Comparison of ENCODE assay signal across 12 cellular contexts in the genomic region with DNA sequence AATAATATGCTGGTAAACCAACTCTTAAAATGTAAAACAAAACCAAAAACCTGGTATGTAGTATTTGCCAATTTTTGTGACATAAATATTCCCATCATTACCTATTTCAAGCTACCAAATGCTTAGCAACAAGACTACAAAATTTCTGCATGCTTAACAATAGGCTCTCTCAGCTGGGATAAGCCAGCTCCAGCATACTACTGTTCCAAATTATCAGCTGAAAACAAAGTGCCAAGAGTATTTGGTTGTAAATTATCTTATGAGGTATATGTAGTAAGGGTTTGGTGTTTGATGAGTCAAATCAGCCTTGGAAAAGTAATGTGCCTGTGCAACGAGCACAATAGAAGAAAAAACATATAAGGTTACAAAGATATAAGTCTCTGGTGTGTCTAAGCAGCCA.
DNase-seq lines count a peak whose midpoint lies in the region; ATAC-seq and TF ChIP-seq lines count a peak whose summit lies in the region.
"Had no signal": no experiment of that assay in that cellular context is flagged by ENCODE, and none has a peak within 500 bp of the region (broad histone marks: within the 10 kb centered on the region; RNA-seq: fewer than 3 reads in every experiment).

No MANE protein-coding gene starts in this region.

- H2BK120ac ChIP-seq in IMR-90 (ENCODE audit: low read depth, low read length): peak overlapping the region; percentile 7; the same call in 1 of the 2 replicates

- no CpG with 5 or more reads among the region's 1 CpG for WGBS in IMR-90 (ENCODE audit: extremely low coverage in 2 of 2, insufficient read length in 1 of 2), 2 experiments
- WGBS in stomach, 5 donors: 33 to 56% (median 37%) methylated on average over 1 of the region's 1 CpG

- dilution Hi-C loops in IMR-90 (cut with HindIII; ENCODE audit: low sequenced_read_pairs, unreplicated experiment): no loop called here

- TF ChIP-seq CTCF in IMR-90 (conservative IDR thresholded peaks at IDR 0.05; ENCODE audit: low read depth, low read length) (no peak), fibroblast of the aortic adventitia (IDR thresholded peaks at IDR 0.05; ENCODE audit: insufficient read depth, low read length) (no peak), stomach (IDR thresholded peaks at IDR 0.05) (no peak)

- H2AK9ac ChIP-seq in IMR-90 (replicated peaks; ENCODE audit: low read depth, low read length, poor library complexity): no peak overlapping the region

- intact Hi-C loops in IMR-90 (cut with micrococcal nuclease): no loop called here
- intact Hi-C loops in stomach (cut with DNase I; ENCODE audit: low total_unique reads): no loop called here

- no peak overlapping the region for H4K8ac ChIP-seq in IMR-90 (ENCODE audit: low read depth in 2 of 2, low read length in 2 of 2)

- no TSS peak for BruUV-seq in IMR-90 (replicated peaks; lab: Mats Ljungman, UMichigan)

- no peak overlapping the region; the same call in 1 of the 2 replicates for H4K5ac ChIP-seq in IMR-90 (ENCODE audit: low read depth, low read length)

- no peak overlapping the region for H3K14ac ChIP-seq in IMR-90 (replicated peaks; ENCODE audit: low read depth, low read length)

- H4K91ac ChIP-seq in IMR-90 (ENCODE audit: insufficient read depth, low read depth, low read length): no peak overlapping the region

- no peak overlapping the region for H2AK5ac ChIP-seq in IMR-90 (ENCODE audit: low read depth, low read length)

- CTCF ChIA-PET in IMR-90 (lab: Yijun Ruan, JAX): interaction anchor here (1.6 kb wide), 1 partner anchor 209 kb away, joined by 3 read pairs; no protein-coding TSS in a partner anchor

- H3K4me3 ChIP-seq in IMR-90 (ENCODE audit: insufficient read depth, low read depth, low read length) (no peak overlapping the region), fibroblast of the aortic adventitia (ENCODE audit: low read depth, low read length) (no peak overlapping the region), stomach (no peak overlapping the region)
- H3K4me3 ChIP-seq: BLaER1 treated with 17β-estradiol and CSF1 and Interleukin-3, amounts not matched to agents 10 nM and 100 nM had no signal

- H4K20me1 ChIP-seq in IMR-90 (ENCODE audit: insufficient read depth, low read length): no peaks in the 10 kb centered on the region
- H4K20me1 ChIP-seq: BLaER1 treated with 17β-estradiol and CSF1 and Interleukin-3, amounts not matched to agents 10 nM and 100 nM had no signal

- no peak overlapping the region for H3K56ac ChIP-seq in IMR-90 (ENCODE audit: extremely low read depth, insufficient read depth, low read length)

- TF ChIP-seq EP300 in stomach (IDR thresholded peaks at IDR 0.05): no peak

- ATAC-seq in IMR-90 (ENCODE audit: low read depth) (no peak), HG03571 (IDR thresholded peaks at IDR 0.05; ENCODE audit: unreplicated experiment) (no peak)
- ATAC-seq: HCT116 had no signal

- no peak overlapping the region for H3K23ac ChIP-seq in IMR-90 (ENCODE audit: low read depth, low read length)

- no peak overlapping the region for H3K9ac ChIP-seq in IMR-90 (ENCODE audit: low read depth, low read length)
- H3K9ac ChIP-seq: BLaER1 treated with 17β-estradiol and CSF1 and Interleukin-3, amounts not matched to agents 10 nM and 100 nM had no signal

- H2BK15ac ChIP-seq in IMR-90 (ENCODE audit: low read depth, low read length): no peak overlapping the region

- H3K9me3 ChIP-seq in IMR-90 (ENCODE audit: control insufficient read depth, insufficient read depth, low read length) (no peaks in the 10 kb centered on the region; the same call in 1 of the 2 replicates), stomach (no peaks in the 10 kb centered on the region)
- H3K9me3 ChIP-seq: BLaER1 treated with 17β-estradiol and CSF1 and Interleukin-3, amounts not matched to agents 10 nM and 100 nM had no signal

- no peak for TF ChIP-seq POLR2A in IMR-90 (IDR thresholded peaks at IDR 0.05; ENCODE audit: low read depth, low read length)
- no peak for TF ChIP-seq POLR2A in stomach (IDR thresholded peaks at IDR 0.05)

- no peaks in the 10 kb centered on the region for H3K4me1 ChIP-seq in IMR-90 (ENCODE audit: control insufficient read depth, insufficient read depth, low read length)
- H3K4me1 ChIP-seq in stomach: no peaks in the 10 kb centered on the region
- H3K4me1 ChIP-seq: BLaER1 treated with 17β-estradiol and CSF1 and Interleukin-3, amounts not matched to agents 10 nM and 100 nM had no signal

- no peak overlapping the region for H3K4ac ChIP-seq in IMR-90 (ENCODE audit: low read depth, low read length)

- H3K36me3 ChIP-seq in IMR-90 (ENCODE audit: control insufficient read depth, insufficient read depth, low read length) (no peaks in the 10 kb centered on the region), stomach (no peaks in the 10 kb centered on the region)
- H3K36me3 ChIP-seq: BLaER1 treated with 17β-estradiol and CSF1 and Interleukin-3, amounts not matched to agents 10 nM and 100 nM had no signal

- POLR2A ChIA-PET in IMR-90 (lab: Charles Lee; ENCODE audit: unreplicated experiment): no interaction called here

- in situ Hi-C loops in IMR-90 (cut with MboI; ENCODE audit: low sequenced_read_pairs): no loop called here

- H3K27ac ChIP-seq in IMR-90 (ENCODE audit: insufficient read depth, low read length) (no peak overlapping the region), stomach (no peak overlapping the region)
- H3K27ac ChIP-seq: BLaER1 treated with 17β-estradiol and CSF1 and Interleukin-3, amounts not matched to agents 10 nM and 100 nM had no signal

- H3K9me1 ChIP-seq in IMR-90 (ENCODE audit: insufficient read depth, low read length): no peaks in the 10 kb centered on the region

- TF ChIP-seq RAD21 in IMR-90 (IDR thresholded peaks at IDR 0.05; ENCODE audit: low read length): no peak

- H2BK5ac ChIP-seq in IMR-90 (ENCODE audit: low read depth, low read length, poor library complexity, severe bottlenecking): no peak overlapping the region

- peak overlapping the region; percentile 50; the same call in 1 of the 2 replicates for H3K18ac ChIP-seq in IMR-90 (ENCODE audit: low read depth, low read length)

- H3K79me1 ChIP-seq in IMR-90 (ENCODE audit: low read depth in 1 of 2, low read length in 2 of 2): no peaks in the 10 kb centered on the region

- no peak overlapping the region for H2AFZ ChIP-seq in IMR-90 (replicated peaks; ENCODE audit: low read length, poor library complexity)

- H3K4me2 ChIP-seq in IMR-90 (ENCODE audit: low read depth, low read length): no peak overlapping the region
- H3K4me2 ChIP-seq: BLaER1 treated with 17β-estradiol and CSF1 and Interleukin-3, amounts not matched to agents 10 nM and 100 nM had no signal

- no peaks in the 10 kb centered on the region for H3K27me3 ChIP-seq in IMR-90 (ENCODE audit: control insufficient read depth, insufficient read depth, low read length)
- H3K27me3 ChIP-seq in stomach: no peaks in the 10 kb centered on the region
- H3K27me3 ChIP-seq: BLaER1 treated with 17β-estradiol and CSF1 and Interleukin-3, amounts not matched to agents 10 nM and 100 nM had no signal

- 0 out of 2 replicates have a peak overlapping the region, but pooled peaks have one; percentile 16 for H2BK20ac ChIP-seq in IMR-90 (ENCODE audit: low read depth, low read length)

- DNase-seq in IMR-90 (no peak), RKO (ENCODE audit: low spot score) (peak; percentile 47), fibroblast of the aortic adventitia (ENCODE audit: low read depth) (peak; percentile 40), nucleus accumbens (lab: John Stamatoyannopoulos, UW) (no peak), stomach (no peak)
- DNase-seq: AML-193; CD4-positive, CD25-positive, alpha-beta regulatory T cell; DMS53; GF-D8 had no signal

TF ChIP-seq in IMR-90, 13 proteins besides CTCF, POLR2A, EP300 and RAD21:
- TF ChIP-seq NFE2L2 (IDR thresholded peaks at IDR 0.05; ENCODE audit: low read depth, low read length) (no peak), BHLHE40 (IDR thresholded peaks at IDR 0.05; ENCODE audit: low read depth, low read length) (no peak), MXI1 (IDR thresholded peaks at IDR 0.05; ENCODE audit: borderline replicate concordance, low read depth, low read length) (no peak), FOS (IDR thresholded peaks at IDR 0.05; ENCODE audit: low read depth, low read length) (no peak), RCOR1 (IDR thresholded peaks at IDR 0.05; ENCODE audit: insufficient replicate concordance, low read length) (no peak), MAFK (IDR thresholded peaks at IDR 0.05; ENCODE audit: low read depth, low read length) (no peak), CHD1 (IDR thresholded peaks at IDR 0.05; ENCODE audit: low read depth, low read length) (no peak), RFX5 (IDR thresholded peaks at IDR 0.05; ENCODE audit: low read depth, low read length) (no peak), CEBPB (IDR thresholded peaks at IDR 0.05; ENCODE audit: low read depth, low read length) (no peak), MAZ (IDR thresholded peaks at IDR 0.05; ENCODE audit: borderline replicate concordance, low read depth, low read length) (no peak), SMC3 (IDR thresholded peaks at IDR 0.05; ENCODE audit: low read depth, low read length) (no peak), USF2 (IDR thresholded peaks at IDR 0.05; ENCODE audit: low read depth, low read length) (no peak)
- TF ChIP-seq, protein P1, sequence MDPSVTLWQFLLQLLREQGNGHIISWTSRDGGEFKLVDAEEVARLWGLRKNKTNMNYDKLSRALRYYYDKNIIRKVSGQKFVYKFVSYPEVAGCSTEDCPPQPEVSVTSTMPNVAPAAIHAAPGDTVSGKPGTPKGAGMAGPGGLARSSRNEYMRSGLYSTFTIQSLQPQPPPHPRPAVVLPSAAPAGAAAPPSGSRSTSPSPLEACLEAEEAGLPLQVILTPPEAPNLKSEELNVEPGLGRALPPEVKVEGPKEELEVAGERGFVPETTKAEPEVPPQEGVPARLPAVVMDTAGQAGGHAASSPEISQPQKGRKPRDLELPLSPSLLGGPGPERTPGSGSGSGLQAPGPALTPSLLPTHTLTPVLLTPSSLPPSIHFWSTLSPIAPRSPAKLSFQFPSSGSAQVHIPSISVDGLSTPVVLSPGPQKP (IDR thresholded peaks at IDR 0.05; ENCODE audit: borderline replicate concordance, low read depth, low read length): no peak

Comparison
In these comparisons a context has a peak if more than half of its experiments do, and no peak if none do; other contexts are left out.
1. DNase-seq: peak in RKO (single experiment) and fibroblast of the aortic adventitia (single experiment); none in IMR-90 (single experiment), nucleus accumbens (0 of 56) and stomach (single experiment).